ENCODE assay signal across 26 cellular contexts in genomic region chr20:4025125-4025524, GRCh38.
"Had no signal": no experiment of that assay in that cellular context is flagged by ENCODE, and none has a peak within 500 bp of the region (broad histone marks: within the 10 kb centered on the region; RNA-seq: fewer than 3 reads in every experiment).

No MANE protein-coding gene starts in this region.

- H3K27ac Mint-ChIP-seq: endodermal cell; immature natural killer cell; naive thymus-derived CD4-positive, alpha-beta T cell; neural progenitor cell; type B pancreatic cell had no signal

- H3K36me3 Mint-ChIP-seq: immature natural killer cell, type B pancreatic cell had no signal

- H3K4me2 ChIP-seq: neural progenitor cell, smooth muscle cell had no signal

- H3K79me2 ChIP-seq: parathyroid adenoma had no signal

- H3K4me1 ChIP-seq: parathyroid adenoma, right lobe of liver had no signal

- H3K4me3 ChIP-seq: heart right ventricle, left ventricle myocardium inferior, lower lobe of right lung, neural progenitor cell, right lobe of liver, smooth muscle cell, stomach, testis, tibial artery had no signal

- H3K9ac ChIP-seq: neural progenitor cell, parathyroid adenoma had no signal

- H3K27me3 ChIP-seq: heart right ventricle, right lobe of liver, testis, tibial artery had no signal

- H3K4me3 Mint-ChIP-seq: endodermal cell; immature natural killer cell; naive thymus-derived CD4-positive, alpha-beta T cell; neural progenitor cell; type B pancreatic cell had no signal

- ATAC-seq: esophagus mucosa; left colon; lower lobe of right lung; naive thymus-derived CD4-positive, alpha-beta T cell; right lobe of liver had no signal

- H3K27ac ChIP-seq: lower lobe of right lung, neural progenitor cell, parathyroid adenoma, right lobe of liver, stomach, testis, tibial artery had no signal

- DNase-seq: effector CD8-positive, alpha-beta T cell; endodermal cell; foreskin melanocyte; glutamatergic neuron; heart right ventricle; immature natural killer cell; islet precursor cell; kidney glomerular epithelial cell; left colon; left ventricle myocardium inferior; lower lobe of right lung; naive thymus-derived CD4-positive, alpha-beta T cell; right lobe of liver; stimulated activated CD4-positive, alpha-beta T cell treated with anti-CD3 and anti-CD28 coated beads, Interleukin-12 subunit alpha, Interleukin-12 subunit beta, amount 100 ng/mL, for 4 hours; stimulated activated CD4-positive, alpha-beta T cell treated with anti-CD3 and anti-CD28 coated beads, Interleukin-1b, Interleukin-23, amount 100 ng/mL, for 48 hours; stimulated activated CD4-positive, alpha-beta T cell treated with anti-CD3 and anti-CD28 coated beads, Interleukin-4, amount 100 ng/mL, for 1 hour; stimulated activated CD8-positive, alpha-beta memory T cell treated with anti-CD3 and anti-CD28 coated beads, Interleukin-4, amount 100 ng/mL, for 48 hours; stimulated activated naive CD4-positive, alpha-beta T cell; stomach; testis; tibial artery had no signal

- H3K36me3 ChIP-seq: heart right ventricle, left ventricle myocardium inferior, lower lobe of right lung, neural progenitor cell, right lobe of liver, stomach, tibial artery had no signal

- H3K9me3 Mint-ChIP-seq: type B pancreatic cell had no signal

- H3K4me1 Mint-ChIP-seq: immature natural killer cell had no signal

- H3K9me3 ChIP-seq: lower lobe of right lung, right lobe of liver, testis, tibial artery had no signal

- H2AFZ ChIP-seq: neural progenitor cell, parathyroid adenoma had no signal
